15 cellular contexts compared by ENCODE assay signal in genomic region chr12:46892887-46893286, GRCh38.
"Had no signal": no experiment of that assay in that cellular context is flagged by ENCODE, and none has a peak within 500 bp of the region (broad histone marks: within the 10 kb centered on the region; RNA-seq: fewer than 3 reads in every experiment).

No MANE protein-coding gene starts in this region.

- H3K4me3 ChIP-seq: left lung, lower lobe of right lung, ovary, tibial artery, upper lobe of left lung, uterus had no signal

- H3K4me1 ChIP-seq: left lung, lower lobe of right lung, upper lobe of left lung had no signal

- H3K9me3 ChIP-seq: lower lobe of right lung, neutrophil, ovary, tibial artery, upper lobe of left lung, uterus had no signal

- H3K27ac ChIP-seq: left lung, lower lobe of right lung, neutrophil, ovary, tibial artery, upper lobe of left lung, uterus had no signal

- DNase-seq: effector memory CD4-positive, alpha-beta T cell; immature natural killer cell; left lung; lower lobe of right lung; midbrain; naive B cell; nephron progenitor cell; ovary; right cardiac atrium; stimulated activated CD4-positive, alpha-beta T cell treated with anti-CD3 and anti-CD28 coated beads, Interleukin-4, amount 100 ng/mL, for 24 hours; tibial artery; upper lobe of left lung; uterus had no signal

- ATAC-seq: left lung; lower lobe of right lung; right cardiac atrium; stimulated activated memory B cell treated with anti-CD40 and anti-IgM and Interleukin-4, amounts not matched to agents 10 μg/mL and 1 μg/mL and 100 μg/mL, for 72 hours had no signal

- H3K27me3 ChIP-seq: left lung, neutrophil, ovary, tibial artery, upper lobe of left lung, uterus had no signal

- H3K36me3 ChIP-seq: left lung, lower lobe of right lung, neutrophil, ovary, tibial artery, upper lobe of left lung, uterus had no signal
